Comparison of ENCODE assay signal across 22 cellular contexts in genomic region chr3:69321301-69321986, GRCh38.
DNase-seq lines count a peak whose midpoint lies in the region.
"Had no signal": no experiment of that assay in that cellular context is flagged by ENCODE, and none has a peak within 500 bp of the region (broad histone marks: within the 10 kb centered on the region; RNA-seq: fewer than 3 reads in every experiment).

No MANE protein-coding gene starts in this region.

- H3K4me3 ChIP-seq in skin epidermis = no peak overlapping the region
- H3K4me3 ChIP-seq: coronary artery, transverse colon had no signal

- H3K27ac ChIP-seq in caudate nucleus (ENCODE audit: low read depth, low read length) (peak overlapping the region; percentile 99), layer of hippocampus (ENCODE audit: low read depth, low read length) (peak overlapping the region; percentile 98), skin epidermis (peak overlapping the region in 11 of 21 experiments; percentile 12 to 66 (median 40))
- H3K27ac ChIP-seq: HL-60, WERI-Rb-1 had no signal

- H3K27me3 ChIP-seq in layer of hippocampus (ENCODE audit: control insufficient read depth, insufficient read depth, low read length) = no peaks in the 10 kb centered on the region
- H3K27me3 ChIP-seq: transverse colon had no signal

- DNase-seq in CD1c-positive myeloid dendritic cell (ENCODE audit: extremely low spot score) (peak; percentile 62), caudate nucleus (lab: John Stamatoyannopoulos, UW) (peak in 6 of 61 donors; percentile 25 to 70 (median 32)), NOMO-1 (lab: John Stamatoyannopoulos, UW; ENCODE audit: unreplicated experiment in 2 of 2) (no peak), NCI-H748 (lab: John Stamatoyannopoulos, UW; ENCODE audit: unreplicated experiment) (no peak), DMS79 treated with DMSO at 0.1 percent for 48 hours (lab: John Stamatoyannopoulos, UW) (no peak), cerebellar nuclear complex (lab: John Stamatoyannopoulos, UW) (no peak)
- DNase-seq: ACHN; activated CD4-positive, alpha-beta memory T cell treated with anti-CD3 and anti-CD28 coated beads for 36 hours; activated T-cell treated with anti-CD3 and anti-CD28 coated beads, Interleukin-2, amount 50 U/mL, for 24 hours; CD4-positive, alpha-beta memory T cell; foreskin melanocyte; left cardiac atrium; NCI-H2029 treated with DMSO at 0.1 percent for 48 hours; NCI-H446 treated with DMSO at 0.1 percent for 48 hours; stimulated activated CD8-positive, alpha-beta memory T cell treated with anti-CD3 and anti-CD28 coated beads, Interleukin-4, amount 100 ng/mL, for 48 hours; T-helper 1 cell had no signal

Comparison
In these comparisons a context has a peak if more than half of its experiments do, and no peak if none do; other contexts are left out.
1. H3K27ac ChIP-seq: peak in every context shown above with its lines; median percentile 99 in caudate nucleus; 98 in layer of hippocampus; 40 in skin epidermis.